In the genomic region with DNA sequence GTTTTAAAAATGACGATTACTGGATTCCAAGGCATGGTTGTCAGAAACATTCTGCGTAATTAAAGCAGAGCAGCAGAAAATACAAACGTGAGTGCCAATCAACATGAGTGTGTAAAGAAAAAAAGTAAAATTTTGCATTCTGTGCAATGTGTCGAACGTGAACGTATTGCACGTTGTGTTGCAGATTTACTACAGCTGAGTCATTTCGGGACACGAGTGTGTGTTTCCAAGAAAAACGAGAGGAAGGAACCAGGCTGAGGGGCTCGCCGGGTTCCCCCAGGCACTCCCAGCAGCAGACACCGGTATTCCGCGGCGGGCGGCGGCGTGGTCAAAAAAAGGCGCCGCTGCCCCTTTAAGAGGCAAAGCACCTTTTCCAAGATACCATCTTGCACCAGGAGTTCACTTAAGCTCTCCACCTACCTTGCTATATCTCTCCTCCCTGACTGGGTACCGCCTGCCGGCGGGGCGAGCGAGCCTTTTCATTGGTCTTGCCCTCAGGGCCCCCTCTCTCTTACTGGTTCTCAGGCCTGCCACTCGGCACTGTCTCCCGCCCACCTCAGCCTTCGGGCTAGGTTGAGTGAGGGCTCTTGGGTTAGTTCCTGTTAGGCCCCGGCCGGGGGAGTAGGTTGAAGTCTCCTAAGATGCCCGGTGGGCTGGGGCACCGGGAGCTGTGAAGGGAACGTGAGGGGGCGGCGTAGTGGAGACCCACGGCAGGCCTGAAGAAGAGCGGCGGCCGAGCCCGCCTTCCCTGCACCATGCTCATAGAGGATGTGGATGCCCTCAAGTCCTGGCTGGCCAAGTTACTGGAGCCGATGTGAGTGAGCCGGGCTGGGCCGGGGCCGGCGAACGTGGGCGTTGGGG, we compare ENCODE assay signal across 8 cellular contexts. TPM values are rescaled to one million over a fixed set of nuclear protein-coding genes. Genes with fewer than 3 reads are reported as not detected.
DNase-seq lines count a peak whose midpoint lies in the region; ATAC-seq and TF ChIP-seq lines count a peak whose summit lies in the region.

A gene with protein sequence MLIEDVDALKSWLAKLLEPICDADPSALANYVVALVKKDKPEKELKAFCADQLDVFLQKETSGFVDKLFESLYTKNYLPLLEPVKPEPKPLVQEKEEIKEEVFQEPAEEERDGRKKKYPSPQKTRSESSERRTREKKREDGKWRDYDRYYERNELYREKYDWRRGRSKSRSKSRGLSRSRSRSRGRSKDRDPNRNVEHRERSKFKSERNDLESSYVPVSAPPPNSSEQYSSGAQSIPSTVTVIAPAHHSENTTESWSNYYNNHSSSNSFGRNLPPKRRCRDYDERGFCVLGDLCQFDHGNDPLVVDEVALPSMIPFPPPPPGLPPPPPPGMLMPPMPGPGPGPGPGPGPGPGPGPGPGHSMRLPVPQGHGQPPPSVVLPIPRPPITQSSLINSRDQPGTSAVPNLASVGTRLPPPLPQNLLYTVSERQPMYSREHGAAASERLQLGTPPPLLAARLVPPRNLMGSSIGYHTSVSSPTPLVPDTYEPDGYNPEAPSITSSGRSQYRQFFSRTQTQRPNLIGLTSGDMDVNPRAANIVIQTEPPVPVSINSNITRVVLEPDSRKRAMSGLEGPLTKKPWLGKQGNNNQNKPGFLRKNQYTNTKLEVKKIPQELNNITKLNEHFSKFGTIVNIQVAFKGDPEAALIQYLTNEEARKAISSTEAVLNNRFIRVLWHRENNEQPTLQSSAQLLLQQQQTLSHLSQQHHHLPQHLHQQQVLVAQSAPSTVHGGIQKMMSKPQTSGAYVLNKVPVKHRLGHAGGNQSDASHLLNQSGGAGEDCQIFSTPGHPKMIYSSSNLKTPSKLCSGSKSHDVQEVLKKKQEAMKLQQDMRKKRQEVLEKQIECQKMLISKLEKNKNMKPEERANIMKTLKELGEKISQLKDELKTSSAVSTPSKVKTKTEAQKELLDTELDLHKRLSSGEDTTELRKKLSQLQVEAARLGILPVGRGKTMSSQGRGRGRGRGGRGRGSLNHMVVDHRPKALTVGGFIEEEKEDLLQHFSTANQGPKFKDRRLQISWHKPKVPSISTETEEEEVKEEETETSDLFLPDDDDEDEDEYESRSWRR (plus strand): TSS at position 595 of the 861 bp plus-strand sequence. CDS start 161 bp downstream, at position 756.

- H3K36me3 ChIP-seq in left ventricle myocardium inferior: no peaks in the 10 kb centered on the region

- CTCF ChIA-PET in T-cell (lab: Charles Lee): no interaction called here

- POLR2A ChIA-PET in T-cell (lab: Charles Lee): interaction anchor here in 1 of 2 donors (0.5 to 0.6 kb wide), 2 partner anchors 9 to 71 kb away, joined by 3 read pairs; no protein-coding TSS in a partner anchor

- peak within 1 kb of the TSS; percentile 89 for H3K27ac ChIP-seq in left ventricle myocardium inferior (replicated peaks)

- intact Hi-C loops in left ventricle myocardium inferior (cut with micrococcal nuclease): no loop called here

- H3K27me3 Mint-ChIP-seq in T-cell (no peaks in the 10 kb centered on the region), progenitor cell of endocrine pancreas (no peaks in the 10 kb centered on the region)

- peaks cover 51% of the 10 kb centered on the region for H3K4me1 ChIP-seq in left ventricle myocardium inferior

- H3K4me3 Mint-ChIP-seq in T-cell (no peak within 1 kb of the TSS), progenitor cell of endocrine pancreas (ENCODE audit: low read depth) (no peak within 1 kb of the TSS)

- H3K4me3 ChIP-seq in left ventricle myocardium inferior: peak within 1 kb of the TSS; percentile 90

- peak; percentile 99 for DNase-seq in GM13976 (ENCODE audit: low spot score)
- DNase-seq in NCI-H146 (lab: John Stamatoyannopoulos, UW): peak; percentile 96
- peak; percentile 85 to 100 (median 94) for DNase-seq in T-cell
- DNase-seq in amniotic stem cell (lab: John Stamatoyannopoulos, UW): peak; percentile 96
- DNase-seq in left ventricle myocardium inferior: peak; percentile 97
- DNase-seq in progenitor cell of endocrine pancreas (ENCODE audit: low spot score, unreplicated experiment): peak; percentile 97
- peak; percentile 98 for DNase-seq in ureter (ENCODE audit: low spot score)

- in situ Hi-C loops in GM13976 (cut with MboI; ENCODE audit: low sequenced_read_pairs, unreplicated experiment): no loop called here

- no peaks in the 10 kb centered on the region for H3K9me3 ChIP-seq in left ventricle myocardium inferior (replicated peaks)

- H3K36me3 Mint-ChIP-seq in T-cell (no peaks in the 10 kb centered on the region), progenitor cell of endocrine pancreas (ENCODE audit: insufficient read depth) (no peaks in the 10 kb centered on the region)

- H3K4me1 Mint-ChIP-seq in T-cell (peaks cover 9 to 25% (median 24%) of the 10 kb centered on the region in 3 donors), progenitor cell of endocrine pancreas (ENCODE audit: low read depth) (peaks cover 3% of the 10 kb centered on the region)

- no peaks in the 10 kb centered on the region for H3K9me3 Mint-ChIP-seq in T-cell
- H3K9me3 Mint-ChIP-seq in progenitor cell of endocrine pancreas (ENCODE audit: low read depth): no peaks in the 10 kb centered on the region

- ATAC-seq in HG02852 (IDR thresholded peaks at IDR 0.05; ENCODE audit: unreplicated experiment) (peak; percentile 99), T-cell (replicated peaks in 1 of 4) (peak; percentile 99 to 100 (median 100))

- H3K27ac Mint-ChIP-seq in T-cell (no peak within 1 kb of the TSS), progenitor cell of endocrine pancreas (no peak within 1 kb of the TSS)

- H3K27me3 ChIP-seq in left ventricle myocardium inferior (ENCODE audit: low read depth): no peaks in the 10 kb centered on the region

- TF ChIP-seq CTCF in GM13976 (IDR thresholded peaks at IDR 0.05; ENCODE audit: borderline replicate concordance, control extremely low read depth, extremely low read depth, insufficient read depth, missing control alignments) (no peak), left ventricle myocardium inferior (IDR thresholded peaks at IDR 0.05; ENCODE audit: borderline replicate concordance) (no peak), progenitor cell of endocrine pancreas (IDR thresholded peaks at IDR 0.05; ENCODE audit: unreplicated experiment) (no peak)

RNA-seq across cellular contexts. Expression of the gene that starts here (rescaled TPM):
- total RNA-seq in T-cell (10 to 100 TPM; 19.1 to 26.1 (median 24.9) TPM), left ventricle myocardium inferior (15.9 TPM), progenitor cell of endocrine pancreas (24.1 and 28.6 TPM in 2 replicates), ureter (26.4 TPM)

Comparison
In these comparisons a context has a peak if more than half of its experiments do, and no peak if none do; other contexts are left out.
1. Peak in every context shown above with its lines: DNase-seq, ATAC-seq, H3K4me3 ChIP-seq and H3K27ac ChIP-seq.